ENCODE assay signal across 10 cellular contexts in genomic region chr6:42555477-42556457, GRCh38. TPM values are rescaled to one million over a fixed set of nuclear protein-coding genes. Genes with fewer than 3 reads are reported as not detected.
DNase-seq lines count a peak whose midpoint lies in the region; ATAC-seq, FAIRE-seq and TF ChIP-seq lines count a peak whose summit lies in the region.
"Had no signal": no experiment of that assay in that cellular context is flagged by ENCODE, and none has a peak within 500 bp of the region (broad histone marks: within the 10 kb centered on the region; RNA-seq: fewer than 3 reads in every experiment).

No MANE protein-coding gene starts in this region.

- 60 to 92% methylated on average over 1 to 3 of the region's 4 CpGs for WGBS in gastroesophageal sphincter (ENCODE audit: low coverage in 1 of 2), 2 donors

- H3K4me3 ChIP-seq in HEK293 (ENCODE audit: low read depth, low read length) (no peak overlapping the region), SK-N-MC (no peak overlapping the region), gastroesophageal sphincter (no peak overlapping the region)

- H3K4me1 ChIP-seq in HEK293 (ENCODE audit: control insufficient read depth, insufficient read depth, low read length) (peaks cover 5% of the 10 kb centered on the region), foreskin keratinocyte (no peaks in the 10 kb centered on the region), gastroesophageal sphincter (peaks cover 0 to 7% (median 0%) of the 10 kb centered on the region in 3 donors)

- no peak for TF ChIP-seq EP300 in gastroesophageal sphincter (IDR thresholded peaks at IDR 0.05)

- H3K9me3 ChIP-seq in HEK293 (ENCODE audit: control insufficient read depth, insufficient read depth, low read depth, low read length) (no peaks in the 10 kb centered on the region), SK-N-MC (ENCODE audit: low read depth, low read length) (no peaks in the 10 kb centered on the region), gastroesophageal sphincter (no peaks in the 10 kb centered on the region)

- H3K36me3 ChIP-seq in HEK293 (ENCODE audit: control insufficient read depth in 2 of 2, insufficient read depth in 1 of 2, low read length in 2 of 2) (no peaks in the 10 kb centered on the region), SK-N-MC (ENCODE audit: insufficient read depth, low read length) (no peaks in the 10 kb centered on the region), gastroesophageal sphincter (no peaks in the 10 kb centered on the region)

- CTCF ChIA-PET in HEK293 (lab: Yijun Ruan, JAX) = interaction anchor here (0.6 to 7.4 kb wide), 6 partner anchors 7 to 341 kb away, joined by 3 to 123 read pairs (median 4); partner anchors contain the start of gene UBR2

- no peaks in the 10 kb centered on the region for H3K27me3 ChIP-seq in foreskin keratinocyte
- H3K27me3 ChIP-seq in gastroesophageal sphincter = peaks cover 4% of the 10 kb centered on the region

- no peak for TF ChIP-seq POLR2A in gastroesophageal sphincter (IDR thresholded peaks at IDR 0.05)

- no peak overlapping the region for H3K9ac ChIP-seq in SK-N-MC (ENCODE audit: insufficient read length)

- POLR2A ChIA-PET in HEK293 (lab: Yijun Ruan, JAX) = interaction anchor here (1.2 kb wide), 1 partner anchor 8 kb away, joined by 3 read pairs; no protein-coding TSS in a partner anchor

- ATAC-seq in foreskin keratinocyte (peak; percentile 37), GM21447 (IDR thresholded peaks at IDR 0.05; ENCODE audit: unreplicated experiment) (no peak), gastroesophageal sphincter (no peak)

- FAIRE-seq in HTR-8/SVneo (lab: Jason Lieb, UNC) = no peak

- DNase-seq in CD1c-positive myeloid dendritic cell (ENCODE audit: extremely low spot score) (peak; percentile 42), SK-N-MC (ENCODE audit: low read depth, low spot score) (no peak), foreskin keratinocyte (peak in 1 of 2 donors; percentile 40), HTR-8/SVneo (ENCODE audit: insufficient read length, low spot score) (no peak)
- no peak for DNase-seq in activated effector memory CD4-positive, alpha-beta T cell treated with Interleukin-2 at 50 U/mL for 16 hours
- DNase-seq: glutamatergic neuron had no signal

- H3K27ac ChIP-seq in HEK293 (ENCODE audit: extremely low read depth, low read depth, low read length) (no peak overlapping the region), SK-N-MC (peak overlapping the region; percentile 5; the same call in 1 of the 2 replicates), foreskin keratinocyte (no peak overlapping the region), gastroesophageal sphincter (no peak overlapping the region)
- H3K27ac ChIP-seq: HL-60 had no signal

- TF ChIP-seq CTCF in HEK293 (tag by site-specific recombination; IDR thresholded peaks at IDR 0.05) (no peak), foreskin keratinocyte (conservative IDR thresholded peaks at IDR 0.05) (no peak), gastroesophageal sphincter (IDR thresholded peaks at IDR 0.05) (no peak)

TF ChIP-seq in HEK293, 187 proteins besides CTCF, POLR2A, EP300 and RAD21:
- TF ChIP-seq ZNF521 (tag by site-specific recombination; IDR thresholded peaks at IDR 0.05) (no peak), SP2 (tag by site-specific recombination; IDR thresholded peaks at IDR 0.05) (peak; percentile 49), ZNF830 (tag by site-specific recombination; IDR thresholded peaks at IDR 0.05; ENCODE audit: low read depth) (no peak), ZNF140 (tag by site-specific recombination; IDR thresholded peaks at IDR 0.05) (no peak), ZNF214 (tag by site-specific recombination; IDR thresholded peaks at IDR 0.05; ENCODE audit: borderline replicate concordance) (no peak), HOXD13 (CRISPR knock-in tag; IDR thresholded peaks at IDR 0.05; ENCODE audit: borderline replicate concordance) (no peak), ZNF654 (tag by site-specific recombination; IDR thresholded peaks at IDR 0.05; ENCODE audit: low read depth) (no peak), KLF1 (tag by site-specific recombination; IDR thresholded peaks at IDR 0.05) (peak; percentile 68; the same call in 1 of the 2 replicates), ZNF670 (tag by site-specific recombination; IDR thresholded peaks at IDR 0.05; ENCODE audit: low read depth) (no peak), ZNF341 (tag by site-specific recombination; IDR thresholded peaks at IDR 0.05; ENCODE audit: low read depth) (peak; percentile 68), KLF7 (tag by site-specific recombination; IDR thresholded peaks at IDR 0.05; ENCODE audit: borderline replicate concordance) (no peak), ZNF366 (tag by site-specific recombination; conservative IDR thresholded peaks at IDR 0.05) (no peak), ZNF544 (tag by site-specific recombination; IDR thresholded peaks at IDR 0.05) (no peak), ZNF132 (tag by site-specific recombination; IDR thresholded peaks at IDR 0.05; ENCODE audit: borderline replicate concordance) (no peak), ZNF146 (tag by site-specific recombination; IDR thresholded peaks at IDR 0.05) (no peak), ZNF239 (tag by site-specific recombination; IDR thresholded peaks at IDR 0.05) (no peak), KLF8 (tag by site-specific recombination; IDR thresholded peaks at IDR 0.05) (no peak), ZNF776 (tag by site-specific recombination; IDR thresholded peaks at IDR 0.05; ENCODE audit: borderline replicate concordance) (no peak), SALL2 (tag by site-specific recombination; IDR thresholded peaks at IDR 0.05; ENCODE audit: borderline replicate concordance) (no peak), PRDM1 (tag by site-specific recombination; IDR thresholded peaks at IDR 0.05) (no peak), ZNF394 (tag by site-specific recombination; IDR thresholded peaks at IDR 0.05; ENCODE audit: borderline replicate concordance) (no peak), SP3 (tag by site-specific recombination; IDR thresholded peaks at IDR 0.05) (no peak), ZNF600 (tag by site-specific recombination; IDR thresholded peaks at IDR 0.05) (no peak), HIC1 (tag by site-specific recombination; IDR thresholded peaks at IDR 0.05) (no peak)
- TF ChIP-seq, protein P1, sequence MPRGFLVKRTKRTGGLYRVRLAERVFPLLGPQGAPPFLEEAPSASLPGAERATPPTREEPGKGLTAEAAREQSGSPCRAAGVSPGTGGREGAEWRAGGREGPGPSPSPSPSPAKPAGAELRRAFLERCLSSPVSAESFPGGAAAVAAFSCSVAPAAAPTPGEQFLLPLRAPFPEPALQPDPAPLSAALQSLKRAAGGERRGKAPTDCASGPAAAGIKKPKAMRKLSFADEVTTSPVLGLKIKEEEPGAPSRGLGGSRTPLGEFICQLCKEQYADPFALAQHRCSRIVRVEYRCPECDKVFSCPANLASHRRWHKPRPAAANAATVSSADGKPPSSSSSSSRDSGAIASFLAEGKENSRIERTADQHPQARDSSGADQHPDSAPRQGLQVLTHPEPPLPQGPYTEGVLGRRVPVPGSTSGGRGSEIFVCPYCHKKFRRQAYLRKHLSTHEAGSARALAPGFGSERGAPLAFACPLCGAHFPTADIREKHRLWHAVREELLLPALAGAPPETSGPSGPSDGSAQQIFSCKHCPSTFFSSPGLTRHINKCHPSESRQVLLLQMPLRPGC (tag by site-specific recombination; IDR thresholded peaks at IDR 0.05) = no peak
- TF ChIP-seq, protein P2, sequence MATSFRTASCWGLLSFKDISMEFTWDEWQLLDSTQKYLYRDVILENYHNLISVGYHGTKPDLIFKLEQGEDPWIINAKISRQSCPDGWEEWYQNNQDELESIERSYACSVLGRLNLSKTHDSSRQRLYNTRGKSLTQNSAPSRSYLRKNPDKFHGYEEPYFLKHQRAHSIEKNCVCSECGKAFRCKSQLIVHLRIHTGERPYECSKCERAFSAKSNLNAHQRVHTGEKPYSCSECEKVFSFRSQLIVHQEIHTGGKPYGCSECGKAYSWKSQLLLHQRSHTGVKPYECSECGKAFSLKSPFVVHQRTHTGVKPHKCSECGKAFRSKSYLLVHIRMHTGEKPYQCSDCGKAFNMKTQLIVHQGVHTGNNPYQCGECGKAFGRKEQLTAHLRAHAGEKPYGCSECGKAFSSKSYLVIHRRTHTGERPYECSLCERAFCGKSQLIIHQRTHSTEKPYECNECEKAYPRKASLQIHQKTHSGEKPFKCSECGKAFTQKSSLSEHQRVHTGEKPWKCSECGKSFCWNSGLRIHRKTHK (tag by site-specific recombination; IDR thresholded peaks at IDR 0.05) = no peak

RNA-seq across cellular contexts. Expression of gene UBR2, which starts 8.1 kb away (rescaled TPM):
- 16.2 and 17.4 TPM in 2 replicates for total RNA-seq in foreskin keratinocyte
- 3.2 and 3.7 TPM in 2 replicates for polyA plus RNA-seq in foreskin keratinocyte
- 10 to 100 TPM; 27.8 to 44.8 (median 32.8) TPM for total RNA-seq in gastroesophageal sphincter
